In genomic region chr11:81224396-81224795, GRCh38 we compare ENCODE assay signal across 32 cellular contexts.
"Had no signal": no experiment of that assay in that cellular context is flagged by ENCODE, and none has a peak within 500 bp of the region (broad histone marks: within the 10 kb centered on the region; RNA-seq: fewer than 3 reads in every experiment).

No MANE protein-coding gene starts in this region.

- H2AFZ ChIP-seq: PC-9 had no signal

- H3K36me3 Mint-ChIP-seq: activated CD8-positive, alpha-beta memory T cell treated with anti-CD3 and anti-CD28 coated beads, Interleukin-2, amount 10 ng/mL, durations not matched to agents 7 days and 5 days; activated naive CD8-positive, alpha-beta T cell treated with anti-CD3 and anti-CD28 coated beads for 36 hours had no signal

- H3K4me1 ChIP-seq: ascending aorta, breast epithelium had no signal

- H3K4me1 Mint-ChIP-seq: activated CD4-positive, alpha-beta memory T cell treated with anti-CD3 and anti-CD28 coated beads, Interleukin-2, amount 10 ng/mL, durations not matched to agents 7 days and 5 days; activated CD8-positive, alpha-beta memory T cell treated with anti-CD3 and anti-CD28 coated beads, Interleukin-2, amount 10 ng/mL, durations not matched to agents 7 days and 5 days; activated naive CD8-positive, alpha-beta T cell treated with anti-CD3 and anti-CD28 coated beads for 36 hours had no signal

- H3K4me2 ChIP-seq: PC-9 had no signal

- H3K27me3 Mint-ChIP-seq: activated CD4-positive, alpha-beta memory T cell treated with anti-CD3 and anti-CD28 coated beads, Interleukin-2, amount 10 ng/mL, durations not matched to agents 7 days and 5 days; activated CD8-positive, alpha-beta memory T cell treated with anti-CD3 and anti-CD28 coated beads, Interleukin-2, amount 10 ng/mL, durations not matched to agents 7 days and 5 days; activated naive CD8-positive, alpha-beta T cell treated with anti-CD3 and anti-CD28 coated beads for 36 hours had no signal

- H3K27ac Mint-ChIP-seq: activated CD4-positive, alpha-beta memory T cell treated with anti-CD3 and anti-CD28 coated beads, Interleukin-2, amount 10 ng/mL, durations not matched to agents 7 days and 5 days; activated CD8-positive, alpha-beta memory T cell treated with anti-CD3 and anti-CD28 coated beads, Interleukin-2, amount 10 ng/mL, durations not matched to agents 7 days and 5 days; activated naive CD8-positive, alpha-beta T cell treated with anti-CD3 and anti-CD28 coated beads for 36 hours had no signal

- H3K4me3 Mint-ChIP-seq: activated CD4-positive, alpha-beta memory T cell treated with anti-CD3 and anti-CD28 coated beads, Interleukin-2, amount 10 ng/mL, durations not matched to agents 7 days and 5 days; activated CD8-positive, alpha-beta memory T cell treated with anti-CD3 and anti-CD28 coated beads, Interleukin-2, amount 10 ng/mL, durations not matched to agents 7 days and 5 days; activated naive CD8-positive, alpha-beta T cell treated with anti-CD3 and anti-CD28 coated beads for 36 hours had no signal

- H3K9me3 Mint-ChIP-seq: activated naive CD8-positive, alpha-beta T cell treated with anti-CD3 and anti-CD28 coated beads for 36 hours had no signal

- H3K27ac ChIP-seq: ascending aorta, breast epithelium, PC-9, WERI-Rb-1 had no signal

- H3K36me3 ChIP-seq: ascending aorta, breast epithelium, WERI-Rb-1 had no signal

- H3K9me3 ChIP-seq: ascending aorta, breast epithelium had no signal

- DNase-seq: activated CD4-positive, alpha-beta memory T cell treated with anti-CD3 and anti-CD28 coated beads, Interleukin-2, amount 10 ng/mL, durations not matched to agents 7 days and 5 days; activated CD4-positive, alpha-beta T cell treated with anti-CD3 and anti-CD28 coated beads for 1 hour; activated CD4-positive, alpha-beta T cell treated with anti-CD3 and anti-CD28 coated beads for 48 hours; activated CD4-positive, CD25-positive, alpha-beta regulatory T cell; activated CD8-positive, alpha-beta memory T cell treated with anti-CD3 and anti-CD28 coated beads for 24 hours; activated CD8-positive, alpha-beta memory T cell treated with anti-CD3 and anti-CD28 coated beads, Interleukin-2, amount 10 ng/mL, durations not matched to agents 7 days and 5 days; activated CD8-positive, alpha-beta memory T cell treated with anti-CD3 and anti-CD28 coated beads, Interleukin-2, amount 50 U/mL, for 48 hours; activated effector memory CD4-positive, alpha-beta T cell treated with Interleukin-2 at 50 U/mL for 16 hours; activated naive CD4-positive, alpha-beta T cell; activated naive CD4-positive, alpha-beta T cell treated with anti-CD3 and anti-CD28 coated beads, Interleukin-2, amount 50 U/mL, for 16 hours; activated naive CD8-positive, alpha-beta T cell treated with anti-CD3 and anti-CD28 coated beads for 36 hours; activated T-cell treated with anti-CD3 and anti-CD28 coated beads, Interleukin-2, amount 50 U/mL, for 48 hours; amygdala; Kasumi-1; KG1; NCI-H1105; NCI-H1417 treated with DMSO at 0.1 percent for 48 hours; NCI-H187 treated with DMSO at 0.1 percent for 48 hours; NCI-H2081; NCI-H2171 treated with DMSO at 0.1 percent for 48 hours; NCI-H2227 treated with DMSO at 0.1 percent for 48 hours; NCI-H446 treated with DMSO at 0.1 percent for 48 hours; NCI-H524 treated with DMSO at 0.1 percent for 48 hours; PC-9; Right ventricle myocardium superior; SW 1271; T-helper 1 cell; T-helper 2 cell; T-helper 9 cell; WERI-Rb-1 had no signal

- H3K4me3 ChIP-seq: ascending aorta, breast epithelium, PC-9 had no signal

- H3K27me3 ChIP-seq: ascending aorta, breast epithelium had no signal
